In genomic region chr7:125966278-125967048, GRCh38 we compare ENCODE assay signal across 19 cellular contexts.
"Had no signal": no experiment of that assay in that cellular context is flagged by ENCODE, and none has a peak within 500 bp of the region (broad histone marks: within the 10 kb centered on the region; RNA-seq: fewer than 3 reads in every experiment).

No MANE protein-coding gene starts in this region.

- ATAC-seq: activated CD4-positive, alpha-beta T cell treated with anti-CD3 and anti-CD28 coated beads for 36 hours; activated CD8-positive, alpha-beta memory T cell treated with anti-CD3 and anti-CD28 coated beads, Interleukin-2, amount 10 ng/mL, durations not matched to agents 7 days and 5 days; foreskin keratinocyte; stimulated activated naive B cell treated with anti-CD40 and anti-IgM and Interleukin-4, amounts not matched to agents 10 μg/mL and 1 μg/mL and 100 μg/mL, for 72 hours had no signal

- H3K4me1 Mint-ChIP-seq: activated CD4-positive, alpha-beta T cell treated with anti-CD3 and anti-CD28 coated beads for 36 hours; activated CD8-positive, alpha-beta memory T cell treated with anti-CD3 and anti-CD28 coated beads, Interleukin-2, amount 10 ng/mL, durations not matched to agents 7 days and 5 days; nephron; stimulated activated naive B cell treated with anti-CD40 and anti-IgM and Interleukin-4, amounts not matched to agents 10 μg/mL and 1 μg/mL and 100 μg/mL, for 72 hours had no signal

- H3K27me3 Mint-ChIP-seq: activated CD4-positive, alpha-beta memory T cell treated with anti-CD3 and anti-CD28 coated beads for 36 hours; activated CD4-positive, alpha-beta T cell treated with anti-CD3 and anti-CD28 coated beads for 36 hours; activated CD8-positive, alpha-beta memory T cell treated with anti-CD3 and anti-CD28 coated beads, Interleukin-2, amount 10 ng/mL, durations not matched to agents 7 days and 5 days; dendritic cell treated with granulocyte-macrophage colony-stimulating factor and Interleukin-4, amounts not matched to agents 40 ng/mL and 50 ng/mL, for 4 days; stimulated activated naive B cell treated with anti-CD40 and anti-IgM and Interleukin-4, amounts not matched to agents 10 μg/mL and 1 μg/mL and 100 μg/mL, for 72 hours had no signal

- DNase-seq: activated CD4-positive, alpha-beta memory T cell treated with anti-CD3 and anti-CD28 coated beads for 36 hours; activated CD4-positive, alpha-beta T cell treated with anti-CD3 and anti-CD28 coated beads for 36 hours; activated CD8-positive, alpha-beta memory T cell treated with anti-CD3 and anti-CD28 coated beads, Interleukin-2, amount 10 ng/mL, durations not matched to agents 7 days and 5 days; activated naive CD4-positive, alpha-beta T cell treated with anti-CD3 and anti-CD28 coated beads for 36 hours; activated T-cell treated with anti-CD3 and anti-CD28 coated beads, Interleukin-2, amount 50 U/mL, for 1 hour; effector memory CD4-positive, alpha-beta T cell; foreskin keratinocyte; kidney glomerular epithelial cell; occipital lobe; stimulated activated CD4-positive, alpha-beta T cell treated with anti-CD3 and anti-CD28 coated beads, Interleukin-4, amount 100 ng/mL, for 1 hour; stimulated activated naive B cell treated with anti-CD40 and anti-IgM and Interleukin-4, amounts not matched to agents 10 μg/mL and 1 μg/mL and 100 μg/mL, for 72 hours; thyroid gland; uterus; WERI-Rb-1 had no signal

- H3K36me3 Mint-ChIP-seq: activated CD4-positive, alpha-beta memory T cell treated with anti-CD3 and anti-CD28 coated beads for 36 hours; activated CD8-positive, alpha-beta memory T cell treated with anti-CD3 and anti-CD28 coated beads, Interleukin-2, amount 10 ng/mL, durations not matched to agents 7 days and 5 days; stimulated activated naive B cell treated with anti-CD40 and anti-IgM and Interleukin-4, amounts not matched to agents 10 μg/mL and 1 μg/mL and 100 μg/mL, for 72 hours had no signal

- FAIRE-seq: astrocyte, bronchial epithelial cell had no signal

- H3K9me3 Mint-ChIP-seq: activated naive CD4-positive, alpha-beta T cell treated with anti-CD3 and anti-CD28 coated beads for 36 hours; dendritic cell treated with granulocyte-macrophage colony-stimulating factor and Interleukin-4, amounts not matched to agents 40 ng/mL and 50 ng/mL, for 4 days; nephron; stimulated activated naive B cell treated with anti-CD40 and anti-IgM and Interleukin-4, amounts not matched to agents 10 μg/mL and 1 μg/mL and 100 μg/mL, for 72 hours had no signal

- H3K4me3 Mint-ChIP-seq: activated CD4-positive, alpha-beta memory T cell treated with anti-CD3 and anti-CD28 coated beads for 36 hours; activated CD4-positive, alpha-beta T cell treated with anti-CD3 and anti-CD28 coated beads for 36 hours; activated CD8-positive, alpha-beta memory T cell treated with anti-CD3 and anti-CD28 coated beads, Interleukin-2, amount 10 ng/mL, durations not matched to agents 7 days and 5 days; activated naive CD4-positive, alpha-beta T cell treated with anti-CD3 and anti-CD28 coated beads for 36 hours; dendritic cell treated with granulocyte-macrophage colony-stimulating factor and Interleukin-4, amounts not matched to agents 40 ng/mL and 50 ng/mL, for 4 days; nephron; stimulated activated naive B cell treated with anti-CD40 and anti-IgM and Interleukin-4, amounts not matched to agents 10 μg/mL and 1 μg/mL and 100 μg/mL, for 72 hours had no signal

- H3K27ac Mint-ChIP-seq: activated CD4-positive, alpha-beta memory T cell treated with anti-CD3 and anti-CD28 coated beads for 36 hours; activated CD4-positive, alpha-beta T cell treated with anti-CD3 and anti-CD28 coated beads for 36 hours; activated CD8-positive, alpha-beta memory T cell treated with anti-CD3 and anti-CD28 coated beads, Interleukin-2, amount 10 ng/mL, durations not matched to agents 7 days and 5 days; activated naive CD4-positive, alpha-beta T cell treated with anti-CD3 and anti-CD28 coated beads for 36 hours; activated T-helper 2 cell treated with anti-CD3 and anti-CD28 coated beads, Interferon-gamma antibody, Interleukin-2, Interleukin-4, amounts not matched to agents 10 μg/mL and 5 μg/mL and 100 μg/mL, durations not matched to agents 14 hours and 24 hours and 36 hours; dendritic cell treated with granulocyte-macrophage colony-stimulating factor and Interleukin-4, amounts not matched to agents 40 ng/mL and 50 ng/mL, for 4 days; nephron; stimulated activated naive B cell treated with anti-CD40 and anti-IgM and Interleukin-4, amounts not matched to agents 10 μg/mL and 1 μg/mL and 100 μg/mL, for 72 hours had no signal
